1 cellular context compared by ENCODE assay signal in genomic region chr18:22838639-22839487, GRCh38.
TF ChIP-seq lines count a peak whose summit lies in the region.

No MANE protein-coding gene starts in this region.

TF ChIP-seq in HepG2, 621 proteins besides CTCF, POLR2A, EP300 and RAD21 (continued from another document):
- no peak for TF ChIP-seq CSRNP2 (CRISPR knock-in tag; conservative IDR thresholded peaks at IDR 0.05; ENCODE audit: low read depth)
- TF ChIP-seq HNF1B (CRISPR knock-in tag; IDR thresholded peaks at IDR 0.05) = no peak
- TF ChIP-seq BRCA1 (CRISPR knock-in tag; IDR thresholded peaks at IDR 0.05) = no peak
- TF ChIP-seq, protein P1, sequence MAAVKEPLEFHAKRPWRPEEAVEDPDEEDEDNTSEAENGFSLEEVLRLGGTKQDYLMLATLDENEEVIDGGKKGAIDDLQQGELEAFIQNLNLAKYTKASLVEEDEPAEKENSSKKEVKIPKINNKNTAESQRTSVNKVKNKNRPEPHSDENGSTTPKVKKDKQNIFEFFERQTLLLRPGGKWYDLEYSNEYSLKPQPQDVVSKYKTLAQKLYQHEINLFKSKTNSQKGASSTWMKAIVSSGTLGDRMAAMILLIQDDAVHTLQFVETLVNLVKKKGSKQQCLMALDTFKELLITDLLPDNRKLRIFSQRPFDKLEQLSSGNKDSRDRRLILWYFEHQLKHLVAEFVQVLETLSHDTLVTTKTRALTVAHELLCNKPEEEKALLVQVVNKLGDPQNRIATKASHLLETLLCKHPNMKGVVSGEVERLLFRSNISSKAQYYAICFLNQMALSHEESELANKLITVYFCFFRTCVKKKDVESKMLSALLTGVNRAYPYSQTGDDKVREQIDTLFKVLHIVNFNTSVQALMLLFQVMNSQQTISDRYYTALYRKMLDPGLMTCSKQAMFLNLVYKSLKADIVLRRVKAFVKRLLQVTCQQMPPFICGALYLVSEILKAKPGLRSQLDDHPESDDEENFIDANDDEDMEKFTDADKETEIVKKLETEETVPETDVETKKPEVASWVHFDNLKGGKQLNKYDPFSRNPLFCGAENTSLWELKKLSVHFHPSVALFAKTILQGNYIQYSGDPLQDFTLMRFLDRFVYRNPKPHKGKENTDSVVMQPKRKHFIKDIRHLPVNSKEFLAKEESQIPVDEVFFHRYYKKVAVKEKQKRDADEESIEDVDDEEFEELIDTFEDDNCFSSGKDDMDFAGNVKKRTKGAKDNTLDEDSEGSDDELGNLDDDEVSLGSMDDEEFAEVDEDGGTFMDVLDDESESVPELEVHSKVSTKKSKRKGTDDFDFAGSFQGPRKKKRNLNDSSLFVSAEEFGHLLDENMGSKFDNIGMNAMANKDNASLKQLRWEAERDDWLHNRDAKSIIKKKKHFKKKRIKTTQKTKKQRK (IDR thresholded peaks at IDR 0.05; ENCODE audit: low read length) = no peak
- TF ChIP-seq POLR2G (IDR thresholded peaks at IDR 0.05; ENCODE audit: low read depth, low read length) = no peak
- no peak for TF ChIP-seq FIP1L1 (IDR thresholded peaks at IDR 0.05; ENCODE audit: borderline replicate concordance, insufficient read depth, low read depth, low read length)
- TF ChIP-seq NR2F1 (CRISPR knock-in tag; IDR thresholded peaks at IDR 0.05) = no peak
TF ChIP-seq in HepG2: peak in this region for 0.
